Comparison of ENCODE assay signal across 9 cellular contexts in genomic region chr7:45088146-45088701, GRCh38. TPM values are rescaled to one million over a fixed set of nuclear protein-coding genes. Genes with fewer than 3 reads are reported as not detected.
DNase-seq lines count a peak whose midpoint lies in the region; ATAC-seq and TF ChIP-seq lines count a peak whose summit lies in the region.
"Had no signal": no experiment of that assay in that cellular context is flagged by ENCODE, and none has a peak within 500 bp of the region (broad histone marks: within the 10 kb centered on the region; RNA-seq: fewer than 3 reads in every experiment).

No MANE protein-coding gene starts in this region.

- H3K4me2 ChIP-seq in neural cell (ENCODE audit: low read length): peak overlapping the region; percentile 96

- TF ChIP-seq POLR2A in breast epithelium (IDR thresholded peaks at IDR 0.05) (no peak), uterus (IDR thresholded peaks at IDR 0.05) (no peak), thyroid gland (IDR thresholded peaks at IDR 0.05) (no peak)

- H3K9me3 ChIP-seq in breast epithelium (no peaks in the 10 kb centered on the region), endodermal cell (ENCODE audit: control insufficient read depth, low read length) (no peaks in the 10 kb centered on the region), neural cell (ENCODE audit: low read length) (no peaks in the 10 kb centered on the region), uterus (no peaks in the 10 kb centered on the region), thyroid gland (no peaks in the 10 kb centered on the region)

- H3K9me3 Mint-ChIP-seq in MCF 10A (ENCODE audit: unreplicated experiment) (no peaks in the 10 kb centered on the region), endodermal cell (no peaks in the 10 kb centered on the region)

- peaks cover 26% of the 10 kb centered on the region for H3K79me2 ChIP-seq in neural cell (replicated peaks; ENCODE audit: insufficient read depth, low read length)

- TF ChIP-seq RAD21 in neural cell (conservative IDR thresholded peaks at IDR 0.05): no peak

- H3K27me3 Mint-ChIP-seq in MCF 10A (ENCODE audit: insufficient read depth, unreplicated experiment) (no peaks in the 10 kb centered on the region), endodermal cell (ENCODE audit: insufficient read depth) (peaks cover 16% of the 10 kb centered on the region)

- H3K4me1 Mint-ChIP-seq in MCF 10A (ENCODE audit: insufficient read depth, unreplicated experiment) (peaks cover 12% of the 10 kb centered on the region), endodermal cell (peaks cover 6% of the 10 kb centered on the region)

- no peak for DNase-seq in breast epithelium (ENCODE audit: low spot score in 2 of 2)
- no peak for DNase-seq in MCF 10A (ENCODE audit: unreplicated experiment)
- no peak for DNase-seq in endodermal cell
- no peak for DNase-seq in uterus
- DNase-seq in thyroid gland: no peak

- ATAC-seq in HG03280 (IDR thresholded peaks at IDR 0.05; ENCODE audit: unreplicated experiment): no peak
- ATAC-seq in HG02852 (IDR thresholded peaks at IDR 0.05; ENCODE audit: unreplicated experiment): no peak

- H2AFZ ChIP-seq in neural cell (ENCODE audit: low read depth, low read length): no peak overlapping the region

- no peak for TF ChIP-seq EP300 in neural cell (conservative IDR thresholded peaks at IDR 0.05; ENCODE audit: poor library complexity, severe bottlenecking)

- H3K27ac Mint-ChIP-seq in MCF 10A (ENCODE audit: low read depth, unreplicated experiment): no peak overlapping the region
- no peak overlapping the region for H3K27ac Mint-ChIP-seq in endodermal cell

- H3K36me3 Mint-ChIP-seq in MCF 10A (ENCODE audit: insufficient read depth, unreplicated experiment) (no peaks in the 10 kb centered on the region), endodermal cell (ENCODE audit: low read depth) (no peaks in the 10 kb centered on the region)

- H3K4me1 ChIP-seq in breast epithelium (no peaks in the 10 kb centered on the region), endodermal cell (ENCODE audit: control insufficient read depth, insufficient read depth, low read length) (no peaks in the 10 kb centered on the region), uterus (no peaks in the 10 kb centered on the region), thyroid gland (peaks cover 0 to 7% of the 10 kb centered on the region in 2 donors)

- H3K27me3 ChIP-seq in breast epithelium: no peaks in the 10 kb centered on the region
- peaks cover 14% of the 10 kb centered on the region for H3K27me3 ChIP-seq in endodermal cell (ENCODE audit: control insufficient read depth, insufficient read depth, low read length, poor library complexity, severe bottlenecking)
- no peaks in the 10 kb centered on the region for H3K27me3 ChIP-seq in neural cell (ENCODE audit: insufficient read depth, low read depth, low read length)
- H3K27me3 ChIP-seq in uterus: no peaks in the 10 kb centered on the region
- H3K27me3 ChIP-seq in thyroid gland: no peaks in the 10 kb centered on the region

- H3K9me2 ChIP-seq in neural cell (ENCODE audit: insufficient read depth, low read length): no peaks in the 10 kb centered on the region

- H4K20me1 ChIP-seq in neural cell (ENCODE audit: insufficient read depth): no peaks in the 10 kb centered on the region

- intact Hi-C loops in breast epithelium (cut with DNase I; ENCODE audit: low total_unique reads) (loop anchor here (10.0 kb wide), 1 partner anchor 1767 kb away; no protein-coding TSS in a partner anchor), MCF 10A (cut with micrococcal nuclease) (no loop called here), uterus (cut with DNase I; ENCODE audit: low total_unique reads) (no loop called here), thyroid gland (cut with DNase I) (no loop called here)

- H3K9ac ChIP-seq in endodermal cell (ENCODE audit: extremely low read depth, low read length, poor library complexity, severe bottlenecking) (no peak overlapping the region), neural cell (ENCODE audit: low read length) (peak overlapping the region; percentile 99)

- H3F3A ChIP-seq in neural cell (ENCODE audit: insufficient read depth, low read length, poor library complexity, severe bottlenecking): peaks cover 9% of the 10 kb centered on the region

- H3K36me3 ChIP-seq in breast epithelium (no peaks in the 10 kb centered on the region), endodermal cell (ENCODE audit: control insufficient read depth, insufficient read depth, low read length) (no peaks in the 10 kb centered on the region), neural cell (ENCODE audit: insufficient read depth, low read length) (no peaks in the 10 kb centered on the region), uterus (no peaks in the 10 kb centered on the region), thyroid gland (no peaks in the 10 kb centered on the region)

- H3K4me3 Mint-ChIP-seq in MCF 10A (ENCODE audit: unreplicated experiment): no peak overlapping the region
- peak overlapping the region; percentile 61 for H3K4me3 Mint-ChIP-seq in endodermal cell

- POLR2A ChIA-PET in MCF 10A (lab: Yijun Ruan, JAX): no interaction called here

- BruUV-seq in MCF 10A (replicated peaks; lab: Mats Ljungman, UMichigan): no TSS peak

- H3K27ac ChIP-seq in breast epithelium: peak overlapping the region; percentile 60 to 85
- H3K27ac ChIP-seq in endodermal cell (ENCODE audit: low read depth, low read length): no peak overlapping the region
- peak overlapping the region; percentile 100 for H3K27ac ChIP-seq in neural cell (ENCODE audit: low read length)
- H3K27ac ChIP-seq in uterus: peak overlapping the region; percentile 76 to 88
- H3K27ac ChIP-seq in thyroid gland: no peak overlapping the region

- CTCF ChIA-PET in MCF 10A (lab: Yijun Ruan, JAX): no interaction called here

- TF ChIP-seq CTCF in breast epithelium (IDR thresholded peaks at IDR 0.05): no peak
- TF ChIP-seq CTCF in MCF 10A (IDR thresholded peaks at IDR 0.05; ENCODE audit: unreplicated experiment): no peak
- no peak for TF ChIP-seq CTCF in endodermal cell (conservative IDR thresholded peaks at IDR 0.05)
- TF ChIP-seq CTCF in neural cell (IDR thresholded peaks at IDR 0.05; ENCODE audit: poor library complexity, severe bottlenecking): no peak
- TF ChIP-seq CTCF in uterus (IDR thresholded peaks at IDR 0.05): no peak
- no peak for TF ChIP-seq CTCF in thyroid gland (IDR thresholded peaks at IDR 0.05)

- H3K4me3 ChIP-seq in breast epithelium (peak overlapping the region; percentile 52 to 83 (median 62)), endodermal cell (ENCODE audit: low read length) (peak overlapping the region; percentile 29), neural cell (ENCODE audit: low read length) (peak overlapping the region; percentile 97), uterus (peak overlapping the region; percentile 48 to 56), thyroid gland (replicated peaks in 1 of 3) (peak overlapping the region in 1 of 3 donors; percentile 43)

- 48 to 77% methylated on average over 12 to 29 of the region's 29 CpGs for WGBS in endodermal cell (ENCODE audit: insufficient coverage in 1 of 2, insufficient read length in 1 of 2), 2 experiments
- WGBS in thyroid gland, 2 donors: 41 to 58% methylated on average over 10 to 21 of the region's 29 CpGs

TF ChIP-seq in neural cell, 6 proteins besides CTCF, POLR2A, EP300 and RAD21:
- no peak for TF ChIP-seq EZH2 (IDR thresholded peaks at IDR 0.05; ENCODE audit: borderline replicate concordance, insufficient read depth, low read length, poor library complexity, severe bottlenecking)
- no peak for TF ChIP-seq POLR2AphosphoS5 (IDR thresholded peaks at IDR 0.05)
- no peak for TF ChIP-seq MXI1 (conservative IDR thresholded peaks at IDR 0.05; ENCODE audit: poor library complexity, severe bottlenecking)
- TF ChIP-seq TAF1 (IDR thresholded peaks at IDR 0.05; ENCODE audit: low read depth): no peak
- no peak for TF ChIP-seq SMC3 (conservative IDR thresholded peaks at IDR 0.05; ENCODE audit: poor library complexity)
- TF ChIP-seq REST (IDR thresholded peaks at IDR 0.05; ENCODE audit: borderline replicate concordance): no peak

RNA-seq across cellular contexts. Expression of gene NACAD, which starts 0.5 kb away (rescaled TPM):
- total RNA-seq in breast epithelium (1 to 10 TPM; 1.2 to 7.5 (median 3.2) TPM), MCF 10A (2022) (not detected in 2 replicates), endodermal cell (1 to 10 TPM; 5.8 to 6.7 TPM), uterus (10 to 100 TPM in 1 of 4 donors, 1 to 10 TPM in 2, under 1 TPM in 1; 0.51 to 26.9 (median 5.4) TPM), thyroid gland (1 to 10 TPM in 2 of 4 donors, under 1 TPM in 2; 0.54 to 2.3 (median 0.88) TPM)
- 25.0 TPM for polyA plus RNA-seq in endodermal cell (2013, experiment 1 of 2)
- 21.5 TPM for polyA plus RNA-seq in endodermal cell (2013, experiment 2 of 2)
- 8.5 and 14.5 TPM in 2 replicates for polyA plus RNA-seq in neural cell
- 13.9 and 19.6 TPM in 2 replicates for polyA minus RNA-seq in neural cell
- total RNA-seq: NCI-H460 had no signal

RNA-seq across cellular contexts. Expression of gene TBRG4, which starts 23.3 kb away (rescaled TPM):
- total RNA-seq in breast epithelium (10 to 100 TPM; 37.9 to 63.8 (median 62.3) TPM), MCF 10A (2022) (77.2 and 85.7 TPM in 2 replicates), endodermal cell (10 to 100 TPM; 66.7 to 95.9 TPM), uterus (10 to 100 TPM in 3 of 4 donors, 1 to 10 TPM in 1; 7.4 to 51.2 (median 42.5) TPM), thyroid gland (10 to 100 TPM; 40.0 to 57.6 (median 49.3) TPM)
- polyA plus RNA-seq in endodermal cell (2013, experiment 1 of 2): 52.1 TPM
- 54.2 TPM for polyA plus RNA-seq in endodermal cell (2013, experiment 2 of 2)
- 52.8 and 75.3 TPM in 2 replicates for polyA plus RNA-seq in neural cell
- polyA minus RNA-seq in neural cell: 36.2 and 49.7 TPM in 2 replicates

Comparison
In these comparisons a context has a peak if more than half of its experiments do, and no peak if none do; other contexts are left out.
1. H3K27ac ChIP-seq: peak in breast epithelium (2 of 2), neural cell (single experiment) and uterus (2 of 2); none in endodermal cell (single experiment) and thyroid gland (0 of 3).